ENCODE assay signal across 9 cellular contexts in genomic region chr17:46818319-46818928, GRCh38. TPM values are rescaled to one million over a fixed set of nuclear protein-coding genes. Genes with fewer than 3 reads are reported as not detected.
DNase-seq lines count a peak whose midpoint lies in the region; ATAC-seq lines count a peak whose summit lies in the region.
"Had no signal": no experiment of that assay in that cellular context is flagged by ENCODE, and none has a peak within 500 bp of the region (broad histone marks: within the 10 kb centered on the region; RNA-seq: fewer than 3 reads in every experiment).

Gene WNT3 (minus strand): TSS chr17:46818692. CDS start chr17:46818597, 95 bp downstream.

- H3K27me3 ChIP-seq in right cardiac atrium (ENCODE audit: control insufficient read depth, insufficient read depth) = no peaks in the 10 kb centered on the region

- intact Hi-C loops in right cardiac atrium (cut with DNase I) = no loop called here

- WGBS in right cardiac atrium = 2% methylated on average over 47 of the region's 47 CpGs

- peaks cover 59% of the 10 kb centered on the region for H3K27me3 Mint-ChIP-seq in activated T-cell treated with anti-CD3 and anti-CD28 coated beads, Interleukin-2, amount 50 U/mL, for 72 hours (ENCODE audit: low read depth)

- no peaks in the 10 kb centered on the region for H3K4me1 ChIP-seq in right cardiac atrium (ENCODE audit: control insufficient read depth, insufficient read depth, low read length)

- H3K27ac ChIP-seq in right cardiac atrium (ENCODE audit: low read length) = no peak within 1 kb of the TSS

- ATAC-seq in activated T-cell treated with anti-CD3 and anti-CD28 coated beads, Interleukin-2, amount 50 U/mL, for 72 hours (replicated peaks in 1 of 2) = peak; percentile 87 to 88
- ATAC-seq in right cardiac atrium (peak in 1 of 2 donors; percentile 8), HG03196 (IDR thresholded peaks at IDR 0.05; ENCODE audit: unreplicated experiment) (no peak)
- ATAC-seq: HCT116 had no signal

- peaks cover 29% of the 10 kb centered on the region for H3K4me1 Mint-ChIP-seq in activated T-cell treated with anti-CD3 and anti-CD28 coated beads, Interleukin-2, amount 50 U/mL, for 72 hours (ENCODE audit: low read depth)

- no peaks in the 10 kb centered on the region for H3K9me3 ChIP-seq in right cardiac atrium (ENCODE audit: control insufficient read depth, low read length)

- DNase-seq in COR-L47 (lab: John Stamatoyannopoulos, UW) (peak; percentile 37), NCI-H345 (lab: John Stamatoyannopoulos, UW) (peak; percentile 33), right cardiac atrium (peak in 2 of 3 donors; percentile 58 to 60), SKM-1 (lab: John Stamatoyannopoulos, UW; ENCODE audit: unreplicated experiment) (no peak), NOMO-1 treated with DMSO at 0.1 percent for 48 hours (lab: John Stamatoyannopoulos, UW; ENCODE audit: unreplicated experiment) (no peak)
- DNase-seq in activated T-cell treated with anti-CD3 and anti-CD28 coated beads, Interleukin-2, amount 50 U/mL, for 72 hours = peak; percentile 68 to 77
- peak; percentile 39 to 51 for DNase-seq in stimulated activated CD4-positive, alpha-beta T cell treated with anti-CD3 and anti-CD28 coated beads, Interleukin-1b, Interleukin-23, amount 100 ng/mL, for 4 hours (ENCODE audit: low read depth in 2 of 2)

- no peak within 1 kb of the TSS for H3K27ac Mint-ChIP-seq in activated T-cell treated with anti-CD3 and anti-CD28 coated beads, Interleukin-2, amount 50 U/mL, for 72 hours

- no peaks in the 10 kb centered on the region for H3K36me3 Mint-ChIP-seq in activated T-cell treated with anti-CD3 and anti-CD28 coated beads, Interleukin-2, amount 50 U/mL, for 72 hours (ENCODE audit: insufficient read depth in 2 of 2)

- H3K9me3 Mint-ChIP-seq in activated T-cell treated with anti-CD3 and anti-CD28 coated beads, Interleukin-2, amount 50 U/mL, for 72 hours = no peaks in the 10 kb centered on the region

- H3K4me3 Mint-ChIP-seq in activated T-cell treated with anti-CD3 and anti-CD28 coated beads, Interleukin-2, amount 50 U/mL, for 72 hours = peak within 1 kb of the TSS; percentile 73 to 82

- H3K4me3 ChIP-seq in right cardiac atrium (ENCODE audit: low read length) = peak within 1 kb of the TSS; percentile 49

RNA-seq across cellular contexts. Expression of gene WNT3, which starts in this region (rescaled TPM):
- total RNA-seq in activated T-cell treated with anti-CD3 and anti-CD28 coated beads, Interleukin-2, amount 50 U/mL, for 72 hours = under 1 TPM; 0.14 to 0.53 TPM
- 1 to 10 TPM in 3 of 4 donors, under 1 TPM in 1; 0.79 to 2.5 (median 1.5) TPM for total RNA-seq in right cardiac atrium
- polyA plus RNA-seq in right cardiac atrium = 1.0 TPM

Comparison
In these comparisons a context has a peak if more than half of its experiments do, and no peak if none do; other contexts are left out.
1. Peak in DNase-seq and ATAC-seq in activated T-cell treated with anti-CD3 and anti-CD28 coated beads, Interleukin-2, amount 50 U/mL, for 72 hours; RNA of the gene not detected or under 1 TPM.
2. DNase-seq: peak in COR-L47 (single experiment), NCI-H345 (single experiment), right cardiac atrium (2 of 3) and stimulated activated CD4-positive, alpha-beta T cell treated with anti-CD3 and anti-CD28 coated beads, Interleukin-1b, Interleukin-23, amount 100 ng/mL, for 4 hours (2 of 2); none in SKM-1 (single experiment) and NOMO-1 treated with DMSO at 0.1 percent for 48 hours (single experiment).